ENCODE assay signal across 25 cellular contexts in the genomic region with DNA sequence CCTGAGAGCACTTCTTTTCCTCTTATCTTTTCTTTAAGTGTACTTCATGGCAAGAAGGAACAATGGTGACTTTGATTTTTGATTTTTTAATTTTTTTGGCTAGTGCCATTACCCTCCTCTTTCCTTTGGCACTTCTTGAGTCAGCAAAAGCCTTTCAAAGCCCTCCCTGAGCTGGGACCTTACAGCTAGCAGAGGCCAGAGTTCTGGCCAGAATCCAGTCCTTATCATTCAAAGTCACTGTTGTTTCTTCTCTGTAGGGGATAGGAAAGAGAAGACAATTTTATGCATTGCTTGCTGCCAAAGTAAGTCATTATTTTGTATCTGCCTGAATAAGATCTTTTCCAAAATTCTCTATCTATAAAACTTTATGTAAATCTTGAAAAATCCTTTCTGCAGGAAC.
DNase-seq lines count a peak whose midpoint lies in the region; ATAC-seq, FAIRE-seq and TF ChIP-seq lines count a peak whose summit lies in the region.
"Had no signal": no experiment of that assay in that cellular context is flagged by ENCODE, and none has a peak within 500 bp of the region (broad histone marks: within the 10 kb centered on the region; RNA-seq: fewer than 3 reads in every experiment).

No MANE protein-coding gene starts in this region.

- peaks cover 3 to 11% of the 10 kb centered on the region in 2 experiments; a peak in 3 of 5 replicates for H3K9me3 Mint-ChIP-seq in H9
- H3K9me3 Mint-ChIP-seq: activated naive CD4-positive, alpha-beta T cell treated with anti-CD3 and anti-CD28 coated beads, Interleukin-2, amount 50 U/mL, for 24 hours; T-helper 2 cell treated with Interferon-gamma antibody and Interleukin-4, amounts not matched to agents 5 μg/mL and 100 μg/mL, for 36 hours had no signal

- POLR2A ChIA-PET in endothelial cell of umbilical vein (lab: Charles Lee): interaction anchor here (0.5 kb wide), 1 partner anchor 139 kb away, joined by 4 read pairs; no protein-coding TSS in a partner anchor

- peaks cover 8% of the 10 kb centered on the region for H3K4me1 ChIP-seq in endothelial cell of umbilical vein (ENCODE audit: control insufficient read depth, extremely low read depth, insufficient read depth, low read length)
- peaks cover 5% of the 10 kb centered on the region for H3K4me1 ChIP-seq in mesendoderm (ENCODE audit: control insufficient read depth, low read depth, low read length)
- H3K4me1 ChIP-seq in right lobe of liver: no peaks in the 10 kb centered on the region
- H3K4me1 ChIP-seq in H9 (ENCODE audit: insufficient read depth, low read length): no peaks in the 10 kb centered on the region; the same call in 1 of the 2 replicates
- H3K4me1 ChIP-seq: colonic mucosa had no signal

- H3K23ac ChIP-seq in mesendoderm (ENCODE audit: low read length) (no peak overlapping the region), H9 (ENCODE audit: insufficient read length, low read depth, low read length) (no peak overlapping the region)

- no peaks in the 10 kb centered on the region for H3K27me3 ChIP-seq in endothelial cell of umbilical vein (ENCODE audit: control insufficient read depth in 2 of 2, insufficient read depth in 2 of 2, low read length in 2 of 2)
- no peaks in the 10 kb centered on the region for H3K27me3 ChIP-seq in mesendoderm (ENCODE audit: insufficient read depth, low read length, poor library complexity)
- H3K27me3 ChIP-seq in right lobe of liver: no peaks in the 10 kb centered on the region
- no peaks in the 10 kb centered on the region for H3K27me3 ChIP-seq in H9 (ENCODE audit: insufficient read depth, low read length)
- H3K27me3 ChIP-seq: colonic mucosa, heart right ventricle, sigmoid colon had no signal

- H3K4ac ChIP-seq in mesendoderm (ENCODE audit: low read depth, low read length): no peak overlapping the region
- H3K4ac ChIP-seq in H9 (ENCODE audit: low read depth, low read length): no peak overlapping the region

- dilution Hi-C loops in endothelial cell of umbilical vein (cut with MboI; ENCODE audit: extremely low pct_ligation_motif_present, low sequenced_read_pairs): no loop called here

- no peak overlapping the region for H3K9ac ChIP-seq in endothelial cell of umbilical vein (replicated peaks; ENCODE audit: extremely low read depth, insufficient read depth, low read length)
- no peak overlapping the region for H3K9ac ChIP-seq in mesendoderm (ENCODE audit: low read length)
- no peak overlapping the region for H3K9ac ChIP-seq in H9 (ENCODE audit: extremely low read depth, insufficient read length, low read length)

- H3K14ac ChIP-seq in H9 (ENCODE audit: insufficient read depth, low read length): no peak overlapping the region

- H2BK5ac ChIP-seq in mesendoderm (ENCODE audit: low read length): no peak overlapping the region
- no peak overlapping the region for H2BK5ac ChIP-seq in H9 (ENCODE audit: insufficient read length, low read length)

- H4K20me1 ChIP-seq in endothelial cell of umbilical vein (replicated peaks; ENCODE audit: control insufficient read depth, extremely low read depth, insufficient read depth, low read length) (no peaks in the 10 kb centered on the region), H9 (ENCODE audit: control insufficient read depth, insufficient read depth, insufficient read length) (no peaks in the 10 kb centered on the region)

- H4K8ac ChIP-seq in mesendoderm (ENCODE audit: low read depth, low read length): no peak overlapping the region
- H4K8ac ChIP-seq in H9 (replicated peaks; ENCODE audit: insufficient read length, low read depth, low read length): no peak overlapping the region

- H4K91ac ChIP-seq in H9 (ENCODE audit: insufficient read length, low read depth, low read length): no peak overlapping the region

- peak overlapping the region; percentile 74 for H2BK15ac ChIP-seq in mesendoderm (replicated peaks; ENCODE audit: low read depth)
- H2BK15ac ChIP-seq in H9 (ENCODE audit: low read depth, low read length): no peak overlapping the region

- no peak for ATAC-seq in right lobe of liver
- ATAC-seq: GM12878; Panc1; stimulated activated effector memory CD8-positive, alpha-beta T cell treated with anti-CD3 and anti-CD28 coated beads, Interleukin-12 subunit alpha, Interleukin-12 subunit beta, amount 100 ng/mL, for 72 hours had no signal

- no TSS peak for BruUV-seq in endothelial cell of umbilical vein (replicated peaks; lab: Mats Ljungman, UMichigan)

- H2BK120ac ChIP-seq in mesendoderm (ENCODE audit: low read depth, low read length) (peak overlapping the region; percentile 28), H9 (ENCODE audit: low read depth, low read length, poor library complexity, severe bottlenecking) (no peak overlapping the region)

- no peak overlapping the region for H3K4me3 ChIP-seq in endothelial cell of umbilical vein (replicated peaks in 1 of 3; ENCODE audit: insufficient read depth in 1 of 3, low read depth in 1 of 3, low read length in 3 of 3)
- H3K4me3 ChIP-seq in mesendoderm (ENCODE audit: low read length): no peak overlapping the region
- no peak overlapping the region for H3K4me3 ChIP-seq in right lobe of liver
- H3K4me3 ChIP-seq: colonic mucosa, GM12878, heart right ventricle, sigmoid colon, thoracic aorta had no signal

- H3K79me1 ChIP-seq in mesendoderm (ENCODE audit: low read length) (no peaks in the 10 kb centered on the region), H9 (ENCODE audit: insufficient read depth, low read depth, low read length, poor library complexity, severe bottlenecking) (no peaks in the 10 kb centered on the region)

- H3K36me3 Mint-ChIP-seq in H9 (ENCODE audit: insufficient read depth in 1 of 3, low read depth in 3 of 3): peaks cover 0 to 2% (median 0%) of the 10 kb centered on the region in 3 experiments; a peak in 2 of 7 replicates
- H3K36me3 Mint-ChIP-seq: activated naive CD4-positive, alpha-beta T cell treated with anti-CD3 and anti-CD28 coated beads, Interleukin-2, amount 50 U/mL, for 24 hours; CD4-positive, CD25-positive, alpha-beta regulatory T cell; stimulated activated effector memory CD8-positive, alpha-beta T cell treated with anti-CD3 and anti-CD28 coated beads, Interleukin-12 subunit alpha, Interleukin-12 subunit beta, amount 100 ng/mL, for 72 hours had no signal

- H3K9me1 ChIP-seq in endothelial cell of umbilical vein (replicated peaks; ENCODE audit: control insufficient read depth, extremely low read depth, insufficient read depth, low read length): no peaks in the 10 kb centered on the region

- H3K23me2 ChIP-seq in H9 (ENCODE audit: insufficient read length, low read depth, low read length, poor library complexity, severe bottlenecking): no peaks in the 10 kb centered on the region

- H3K27ac ChIP-seq in endothelial cell of umbilical vein (ENCODE audit: insufficient read depth, low read depth, low read length) (no peak overlapping the region), mesendoderm (ENCODE audit: low read depth, low read length) (no peak overlapping the region), right lobe of liver (no peak overlapping the region), H9 (ENCODE audit: insufficient read length, low read depth, low read length) (no peak overlapping the region)
- H3K27ac ChIP-seq: colonic mucosa, heart right ventricle, sigmoid colon, thoracic aorta had no signal

- peak overlapping the region in 1 of 2 experiments; percentile 38; a peak in 1 of 5 replicates for H3K4me3 Mint-ChIP-seq in H9
- H3K4me3 Mint-ChIP-seq: activated naive CD4-positive, alpha-beta T cell treated with anti-CD3 and anti-CD28 coated beads, Interleukin-2, amount 50 U/mL, for 24 hours; CD4-positive, CD25-positive, alpha-beta regulatory T cell; stimulated activated effector memory CD8-positive, alpha-beta T cell treated with anti-CD3 and anti-CD28 coated beads, Interleukin-12 subunit alpha, Interleukin-12 subunit beta, amount 100 ng/mL, for 72 hours; T-helper 2 cell treated with Interferon-gamma antibody and Interleukin-4, amounts not matched to agents 5 μg/mL and 100 μg/mL, for 36 hours had no signal

- no peak overlapping the region for H4K5ac ChIP-seq in mesendoderm (ENCODE audit: low read length)
- H4K5ac ChIP-seq in H9 (ENCODE audit: insufficient read length, low read depth, low read length): no peak overlapping the region

- TF ChIP-seq POLR2A in endothelial cell of umbilical vein (IDR thresholded peaks at IDR 0.05; ENCODE audit: low read depth, low read length) (no peak), right lobe of liver (IDR thresholded peaks at IDR 0.05) (no peak)

- H3K9me3 ChIP-seq in endothelial cell of umbilical vein (replicated peaks; ENCODE audit: control insufficient read depth, insufficient read depth, low read length) (no peaks in the 10 kb centered on the region), right lobe of liver (no peaks in the 10 kb centered on the region), H9 (ENCODE audit: control insufficient read depth, low read depth, low read length) (no peaks in the 10 kb centered on the region)
- H3K9me3 ChIP-seq: colonic mucosa, heart right ventricle, sigmoid colon, thoracic aorta had no signal

- no peaks in the 10 kb centered on the region for H3K79me2 ChIP-seq in endothelial cell of umbilical vein (ENCODE audit: control insufficient read depth, insufficient read depth, low read length)
- H3K79me2 ChIP-seq in mesendoderm (ENCODE audit: control insufficient read depth, insufficient read depth, low read length): no peaks in the 10 kb centered on the region
- no peaks in the 10 kb centered on the region for H3K79me2 ChIP-seq in H9 (ENCODE audit: insufficient read depth, low read length)

- intact Hi-C loops in endothelial cell of umbilical vein (cut with micrococcal nuclease): no loop called here
- intact Hi-C loops in right lobe of liver (cut with DNase I): no loop called here

- no peak overlapping the region for H3K4me2 ChIP-seq in endothelial cell of umbilical vein (ENCODE audit: insufficient read depth, low read length)
- H3K4me2 ChIP-seq in mesendoderm (ENCODE audit: low read length): no peak overlapping the region
- no peak overlapping the region for H3K4me2 ChIP-seq in H9 (ENCODE audit: insufficient read depth, insufficient read length, low read length)

- H2AK5ac ChIP-seq in mesendoderm (ENCODE audit: low read length): no peak overlapping the region
- no peak overlapping the region for H2AK5ac ChIP-seq in H9 (ENCODE audit: insufficient read length, low read length)

- H3K27me3 Mint-ChIP-seq in H9 (ENCODE audit: low read depth): no peaks in the 10 kb centered on the region
- H3K27me3 Mint-ChIP-seq: activated naive CD4-positive, alpha-beta T cell treated with anti-CD3 and anti-CD28 coated beads, Interleukin-2, amount 50 U/mL, for 24 hours; CD4-positive, CD25-positive, alpha-beta regulatory T cell had no signal

- H3K36me3 ChIP-seq in endothelial cell of umbilical vein (ENCODE audit: control insufficient read depth in 2 of 2, extremely low read depth in 1 of 2, insufficient read depth in 2 of 2, low read length in 2 of 2): no peaks in the 10 kb centered on the region
- no peaks in the 10 kb centered on the region for H3K36me3 ChIP-seq in mesendoderm (ENCODE audit: control insufficient read depth, insufficient read depth, low read length)
- no peaks in the 10 kb centered on the region for H3K36me3 ChIP-seq in right lobe of liver
- H3K36me3 ChIP-seq: colonic mucosa, heart right ventricle, sigmoid colon, thoracic aorta had no signal

- no peak overlapping the region for H2AFZ ChIP-seq in endothelial cell of umbilical vein (ENCODE audit: low read depth, low read length)
- no peak overlapping the region for H2AFZ ChIP-seq in H9 (ENCODE audit: low read length)

- no peak overlapping the region for H2BK12ac ChIP-seq in H9 (ENCODE audit: insufficient read length, low read depth, low read length)

- CTCF ChIA-PET in endothelial cell of umbilical vein (lab: Charles Lee): interaction anchor here (1.1 kb wide), 1 partner anchor 24 kb away, joined by 3 read pairs; no protein-coding TSS in a partner anchor

- H2BK20ac ChIP-seq in H9 (ENCODE audit: low read depth, low read length, poor library complexity, severe bottlenecking): no peak overlapping the region

- no peak overlapping the region for H3K18ac ChIP-seq in mesendoderm (ENCODE audit: low read length)
- H3K18ac ChIP-seq in H9 (ENCODE audit: insufficient read length, low read depth, low read length): no peak overlapping the region

- no peak for FAIRE-seq in endothelial cell of umbilical vein (lab: Jason Lieb, UNC)
- FAIRE-seq: GM12878, H1, islet of Langerhans had no signal

- H3K4me1 Mint-ChIP-seq in H9: peaks cover 23 to 37% of the 10 kb centered on the region in 2 experiments
- H3K4me1 Mint-ChIP-seq: activated naive CD4-positive, alpha-beta T cell treated with anti-CD3 and anti-CD28 coated beads, Interleukin-2, amount 50 U/mL, for 24 hours; CD4-positive, CD25-positive, alpha-beta regulatory T cell; stimulated activated effector memory CD8-positive, alpha-beta T cell treated with anti-CD3 and anti-CD28 coated beads, Interleukin-12 subunit alpha, Interleukin-12 subunit beta, amount 100 ng/mL, for 72 hours had no signal

- DNase-seq in COLO829 (ENCODE audit: low spot score) (peak; percentile 62), OCI-M1 (lab: John Stamatoyannopoulos, UW) (peak; percentile 64), endothelial cell of umbilical vein (ENCODE audit: low read depth, low spot score) (peak; percentile 62), mesendoderm (no peak), NCI-H2196 treated with DMSO at 0.1 percent for 48 hours (lab: John Stamatoyannopoulos, UW; ENCODE audit: unreplicated experiment) (no peak), right lobe of liver (no peak), H9 (no peak), SHP77 treated with DMSO at 0.1 percent for 48 hours (lab: John Stamatoyannopoulos, UW) (no peak)
- DNase-seq: activated CD4-positive, CD25-positive, alpha-beta regulatory T cell treated with anti-CD3 and anti-CD28 coated beads, Interleukin-2, amount 50 U/mL, for 72 hours; activated CD8-positive, alpha-beta memory T cell treated with anti-CD3 and anti-CD28 coated beads for 24 hours; activated T-cell treated with anti-CD3 and anti-CD28 coated beads, Interleukin-2, amount 50 U/mL, for 48 hours; CD4-positive, CD25-positive, alpha-beta regulatory T cell; colonic mucosa; KG1; NCI-H82; sigmoid colon had no signal

- no peak overlapping the region for H3T11ph ChIP-seq in H9 (ENCODE audit: low read length)

- H3K56ac ChIP-seq in mesendoderm (ENCODE audit: low read length) (no peak overlapping the region), H9 (ENCODE audit: insufficient read length, low read depth, low read length) (no peak overlapping the region)

- TF ChIP-seq CTCF in endothelial cell of umbilical vein (IDR thresholded peaks at IDR 0.05; ENCODE audit: extremely low read depth in 1 of 2, insufficient read depth in 1 of 2, low read depth in 1 of 2, low read length in 2 of 2) (no peak), right lobe of liver (IDR thresholded peaks at IDR 0.05) (no peak), H9 (conservative IDR thresholded peaks at IDR 0.05) (no peak)

- H3K27ac Mint-ChIP-seq in H9: peak overlapping the region in 1 of 3 experiments; percentile 68; a peak in 2 of 7 replicates
- H3K27ac Mint-ChIP-seq: activated naive CD4-positive, alpha-beta T cell treated with anti-CD3 and anti-CD28 coated beads, Interleukin-2, amount 50 U/mL, for 24 hours; CD4-positive, CD25-positive, alpha-beta regulatory T cell; stimulated activated effector memory CD8-positive, alpha-beta T cell treated with anti-CD3 and anti-CD28 coated beads, Interleukin-12 subunit alpha, Interleukin-12 subunit beta, amount 100 ng/mL, for 72 hours; T-helper 2 cell treated with Interferon-gamma antibody and Interleukin-4, amounts not matched to agents 5 μg/mL and 100 μg/mL, for 36 hours had no signal

Comparison
In these comparisons a context has a peak if more than half of its experiments do, and no peak if none do; other contexts are left out.
1. DNase-seq: peak in COLO829 (single experiment), OCI-M1 (single experiment) and endothelial cell of umbilical vein (single experiment); none in mesendoderm (single experiment), NCI-H2196 treated with DMSO at 0.1 percent for 48 hours (single experiment), right lobe of liver (0 of 3), H9 (single experiment) and SHP77 treated with DMSO at 0.1 percent for 48 hours (single experiment).